Comparison of ENCODE assay signal across 8 cellular contexts in genomic region chr19:45613926-45614725, GRCh38. TPM values are rescaled to one million over a fixed set of nuclear protein-coding genes. Genes with fewer than 3 reads are reported as not detected.
DNase-seq lines count a peak whose midpoint lies in the region; ATAC-seq and TF ChIP-seq lines count a peak whose summit lies in the region.

No MANE protein-coding gene starts in this region.

- CTCF ChIA-PET in T-cell (lab: Charles Lee), result no interaction called here

- POLR2A ChIA-PET in T-cell (lab: Charles Lee), result no interaction called here

- no peaks in the 10 kb centered on the region for H3K27me3 Mint-ChIP-seq in T-cell
- H3K27me3 Mint-ChIP-seq in endothelial cell (ENCODE audit: unreplicated experiment), result peaks cover 6% of the 10 kb centered on the region

- peak overlapping the region; percentile 42 to 75 for H3K27ac Mint-ChIP-seq in T-cell
- H3K27ac Mint-ChIP-seq in endothelial cell (ENCODE audit: unreplicated experiment), result peak overlapping the region; percentile 38

- H3K36me3 Mint-ChIP-seq in T-cell (peaks cover 34% of the 10 kb centered on the region), endothelial cell (ENCODE audit: low read depth, unreplicated experiment) (peaks cover 18% of the 10 kb centered on the region)

- ATAC-seq in HG02588 (IDR thresholded peaks at IDR 0.05; ENCODE audit: unreplicated experiment) (peak; percentile 57), T-cell (replicated peaks in 1 of 4) (peak in 2 of 4 experiments; percentile 43 to 58), GM21360 (IDR thresholded peaks at IDR 0.05; ENCODE audit: unreplicated experiment) (no peak)

- H3K4me3 Mint-ChIP-seq in T-cell, result no peak overlapping the region
- peak overlapping the region; percentile 73 for H3K4me3 Mint-ChIP-seq in endothelial cell (ENCODE audit: unreplicated experiment)

- H3K4me1 Mint-ChIP-seq in T-cell (peaks cover 0 to 11% (median 8%) of the 10 kb centered on the region in 3 donors), endothelial cell (ENCODE audit: unreplicated experiment) (peaks cover 3% of the 10 kb centered on the region)

- TF ChIP-seq CTCF in endothelial cell (IDR thresholded peaks at IDR 0.05; ENCODE audit: unreplicated experiment), result no peak

- H3K9me3 Mint-ChIP-seq in T-cell (peaks cover 0 to 5% (median 1%) of the 10 kb centered on the region in 3 donors), endothelial cell (ENCODE audit: unreplicated experiment) (no peaks in the 10 kb centered on the region)

- DNase-seq in Daoy (ENCODE audit: low read depth) (peak; percentile 94), T-cell (peak in 2 of 34 experiments; percentile 3 to 4), endothelial cell (ENCODE audit: low spot score) (no peak), putamen (ENCODE audit: low spot score) (peak; percentile 24), NCI-H526 treated with DMSO at 0.1 percent for 48 hours (lab: John Stamatoyannopoulos, UW) (no peak), DMS79 treated with DMSO at 0.1 percent for 48 hours (lab: John Stamatoyannopoulos, UW) (no peak)

RNA-seq across cellular contexts. Expression of gene GPR4, which starts 12.1 kb away (rescaled TPM):
- total RNA-seq in Daoy (2014; rRNA removed; shearing (Covaris generic)), result not detected in 2 replicates
- total RNA-seq in T-cell (under 1 TPM in 1 of 5 donors, not detected in 4; 0.20 TPM), endothelial cell (ENCODE audit: unreplicated experiment) (13.5 TPM)

RNA-seq across cellular contexts. Expression of gene EML2, which starts 25.1 kb away (rescaled TPM):
- total RNA-seq in Daoy (2014; rRNA removed; shearing (Covaris generic)), result 13.0 and 14.2 TPM in 2 replicates
- total RNA-seq in T-cell (10 to 100 TPM; 63.7 to 90.5 (median 74.1) TPM), endothelial cell (ENCODE audit: unreplicated experiment) (20.3 TPM)

RNA-seq across cellular contexts. Expression of gene OPA3, which starts 29.5 kb away (rescaled TPM):
- 7.4 and 8.9 TPM in 2 replicates for total RNA-seq in Daoy (2014; rRNA removed; shearing (Covaris generic))
- 10 to 100 TPM in 2 of 5 donors, 1 to 10 TPM in 3; 7.9 to 11.4 (median 9.6) TPM for total RNA-seq in T-cell
- total RNA-seq in endothelial cell (ENCODE audit: unreplicated experiment), result 13.4 TPM

RNA-seq across cellular contexts. Expression of gene GIPR, which starts 53.9 kb away (rescaled TPM):
- not detected in 2 replicates for total RNA-seq in Daoy (2014; rRNA removed; shearing (Covaris generic))
- total RNA-seq in T-cell (10 to 100 TPM in 1 of 5 donors, 1 to 10 TPM in 4; 6.9 to 10.8 (median 7.1) TPM), endothelial cell (ENCODE audit: unreplicated experiment) (1.6 TPM)

Comparison
In these comparisons a context has a peak if more than half of its experiments do, and no peak if none do; other contexts are left out.
1. DNase-seq: peak in Daoy (single experiment) and putamen (single experiment); none in endothelial cell (single experiment), NCI-H526 treated with DMSO at 0.1 percent for 48 hours (single experiment) and DMS79 treated with DMSO at 0.1 percent for 48 hours (single experiment).
2. RNA of gene GPR4, which starts 12.1 kb away (total RNA-seq): 13.5 TPM in endothelial cell (single experiment); 0.20 TPM in T-cell and not detected in Daoy; every median in the first group is over 10 times any median in the second.